ENCODE assay signal across 13 cellular contexts in the genomic region with DNA sequence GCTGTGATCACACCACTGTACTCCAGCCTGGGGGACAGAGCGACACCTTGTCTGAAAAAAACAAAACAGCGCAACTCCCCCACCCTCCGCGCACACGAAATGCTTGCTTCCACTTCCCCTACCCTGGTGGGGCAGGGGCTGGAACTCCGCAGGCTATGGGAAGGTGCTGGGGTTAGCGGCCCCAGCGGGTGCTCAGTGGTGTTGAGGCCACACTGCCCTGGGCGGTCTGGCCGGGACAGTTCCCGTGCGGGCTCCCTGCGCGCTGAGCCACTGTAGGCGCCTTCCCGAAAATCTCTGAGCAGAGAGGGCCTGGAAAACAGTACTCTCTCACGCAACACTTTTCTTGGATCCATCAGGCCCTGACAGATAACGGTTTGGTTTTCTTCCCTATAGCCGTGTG. TPM values are rescaled to one million over a fixed set of nuclear protein-coding genes. Genes with fewer than 3 reads are reported as not detected.
DNase-seq lines count a peak whose midpoint lies in the region; ATAC-seq and TF ChIP-seq lines count a peak whose summit lies in the region.
"Had no signal": no experiment of that assay in that cellular context is flagged by ENCODE, and none has a peak within 500 bp of the region (broad histone marks: within the 10 kb centered on the region; RNA-seq: fewer than 3 reads in every experiment).

No MANE protein-coding gene starts in this region.

- peak overlapping the region; percentile 62 for H3K4me3 Mint-ChIP-seq in neural crest cell
- H3K4me3 Mint-ChIP-seq in type B pancreatic cell, result peak overlapping the region; percentile 65
- H3K4me3 Mint-ChIP-seq: activated T-helper 17 cell treated with anti-CD3 and anti-CD28 coated beads, Interleukin-2, amount 50 U/mL, for 72 hours; CD8-positive, alpha-beta memory T cell had no signal

- H3K27me3 ChIP-seq in SK-N-SH (ENCODE audit: insufficient read depth) (no peaks in the 10 kb centered on the region), heart left ventricle (peaks cover 0 to 23% (median 0%) of the 10 kb centered on the region in 9 donors)

- H3K9me3 ChIP-seq in SK-N-SH, result no peaks in the 10 kb centered on the region
- H3K9me3 ChIP-seq in heart left ventricle, result no peaks in the 10 kb centered on the region

- H3K36me3 ChIP-seq in SK-N-SH (replicated peaks in 1 of 2; ENCODE audit: control insufficient read depth in 1 of 2, insufficient read depth in 2 of 2, low read length in 1 of 2), result no peaks in the 10 kb centered on the region
- H3K36me3 ChIP-seq in heart left ventricle, result no peaks in the 10 kb centered on the region

- peaks cover 9% of the 10 kb centered on the region for H3K27me3 Mint-ChIP-seq in neural crest cell (ENCODE audit: low read depth)
- no peaks in the 10 kb centered on the region for H3K27me3 Mint-ChIP-seq in type B pancreatic cell

- no peak for TF ChIP-seq POLR2A in heart left ventricle (IDR thresholded peaks at IDR 0.05)

- WGBS in SK-N-SH (ENCODE audit: low lambda C conversion rate), result 97% methylated on average over 10 of the region's 19 CpGs
- 87 to 91% (median 89%) methylated on average over 18 to 19 of the region's 19 CpGs for WGBS in heart left ventricle, 4 donors

- H3K9ac ChIP-seq in SK-N-SH, result no peak overlapping the region

- H3K4me1 Mint-ChIP-seq in neural crest cell, result peaks cover 11% of the 10 kb centered on the region
- peaks cover 6% of the 10 kb centered on the region for H3K4me1 Mint-ChIP-seq in type B pancreatic cell (ENCODE audit: unreplicated experiment)
- H3K4me1 Mint-ChIP-seq: activated T-helper 17 cell treated with anti-CD3 and anti-CD28 coated beads, Interleukin-2, amount 50 U/mL, for 72 hours had no signal

- DNase-seq in SK-N-SH (no peak), heart left ventricle (no peak), neural crest cell (ENCODE audit: low read depth, low spot score) (no peak), type B pancreatic cell (ENCODE audit: extremely low spot score, unreplicated experiment) (no peak), NK-92 (lab: John Stamatoyannopoulos, UW; ENCODE audit: unreplicated experiment) (no peak), superior temporal gyrus (ENCODE audit: extremely low spot score) (no peak)
- no peak for DNase-seq in stimulated activated CD4-positive, alpha-beta T cell treated with anti-CD3 and anti-CD28 coated beads, Interleukin-1b, Interleukin-23, amount 100 ng/mL, for 48 hours
- DNase-seq: activated CD4-positive, alpha-beta T cell treated with anti-CD3 and anti-CD28 coated beads, Interleukin-2, amount 50 U/mL, for 4 hours; CD8-positive, alpha-beta memory T cell; NCI-H446 treated with DMSO at 0.1 percent for 48 hours had no signal

- CTCF ChIA-PET in SK-N-SH (lab: Yijun Ruan, JAX), result interaction anchor here (0.9 kb wide), 1 partner anchor 18 kb away, joined by 3 read pairs; no protein-coding TSS in a partner anchor

- TF ChIP-seq RAD21 in SK-N-SH (IDR thresholded peaks at IDR 0.05; ENCODE audit: low read length), result no peak

- no peak for TF ChIP-seq CTCF in SK-N-SH (IDR thresholded peaks at IDR 0.05)
- TF ChIP-seq CTCF in heart left ventricle (IDR thresholded peaks at IDR 0.05), result no peak
- TF ChIP-seq CTCF in neural crest cell (conservative IDR thresholded peaks at IDR 0.05), result no peak
- no peak for TF ChIP-seq CTCF in type B pancreatic cell (conservative IDR thresholded peaks at IDR 0.05)

- intact Hi-C loops in heart left ventricle (cut with DNase I), result no loop called here

- H3K4me3 ChIP-seq in SK-N-SH (ENCODE audit: low read depth in 2 of 2, low read length in 1 of 2) (0 out of 4 replicates have a peak overlapping the region, but pooled peaks of 1 of the 2 experiments have one; percentile 55), heart left ventricle (peak overlapping the region in 5 of 12 donors; percentile 57 to 94 (median 77))

- POLR2A ChIA-PET in SK-N-SH (lab: Yijun Ruan, JAX), result no interaction called here

- H3K9me3 Mint-ChIP-seq in neural crest cell (no peaks in the 10 kb centered on the region), type B pancreatic cell (no peaks in the 10 kb centered on the region)
- H3K9me3 Mint-ChIP-seq: activated T-helper 17 cell treated with anti-CD3 and anti-CD28 coated beads, Interleukin-2, amount 50 U/mL, for 72 hours; CD8-positive, alpha-beta memory T cell had no signal

- H3K27ac ChIP-seq in SK-N-SH (ENCODE audit: low read depth in 2 of 2, low read length in 1 of 2) (peak overlapping the region in 1 of 2 experiments; percentile 66; a peak in 1 of 4 replicates), heart left ventricle (peak overlapping the region in 8 of 12 donors; percentile 83 to 95 (median 88))
- H3K27ac ChIP-seq: 22Rv1 had no signal

- H3K9me2 ChIP-seq in SK-N-SH, result no peaks in the 10 kb centered on the region

- peaks cover 31% of the 10 kb centered on the region for H4K20me1 ChIP-seq in SK-N-SH (ENCODE audit: insufficient read depth)

- peaks cover 34% of the 10 kb centered on the region for H3K79me2 ChIP-seq in SK-N-SH (ENCODE audit: insufficient read depth)

- H3K4me1 ChIP-seq in SK-N-SH (ENCODE audit: control insufficient read depth in 1 of 2, insufficient read depth in 2 of 2, low read depth in 1 of 2, low read length in 1 of 2), result peaks cover 0 to 11% of the 10 kb centered on the region in 2 experiments; a peak in 2 of 4 replicates
- H3K4me1 ChIP-seq in heart left ventricle, result peaks cover 4 to 34% (median 26%) of the 10 kb centered on the region in 12 donors

- no peaks in the 10 kb centered on the region for H3K36me3 Mint-ChIP-seq in neural crest cell (ENCODE audit: low read depth)
- H3K36me3 Mint-ChIP-seq in type B pancreatic cell, result no peaks in the 10 kb centered on the region
- H3K36me3 Mint-ChIP-seq: CD8-positive, alpha-beta memory T cell had no signal

- TF ChIP-seq EP300 in SK-N-SH (IDR thresholded peaks at IDR 0.05; ENCODE audit: borderline replicate concordance in 1 of 2, low read depth in 1 of 2, low read length in 1 of 2), result no peak

- H3F3A ChIP-seq in SK-N-SH (replicated peaks; ENCODE audit: insufficient read depth), result peaks cover 12% of the 10 kb centered on the region

- no peak overlapping the region for H2AFZ ChIP-seq in SK-N-SH (ENCODE audit: low read depth)

- peak overlapping the region; percentile 8 for H3K27ac Mint-ChIP-seq in neural crest cell (ENCODE audit: unreplicated experiment)
- H3K27ac Mint-ChIP-seq in type B pancreatic cell, result no peak overlapping the region
- H3K27ac Mint-ChIP-seq: activated T-helper 17 cell treated with anti-CD3 and anti-CD28 coated beads, Interleukin-2, amount 50 U/mL, for 72 hours; CD8-positive, alpha-beta memory T cell had no signal

- ATAC-seq in SK-N-SH treated with all-trans-retinoic acid at 6 μM for 48 hours, result no peak
- peak in 1 of 4 donors; percentile 4 for ATAC-seq in heart left ventricle
- ATAC-seq: activated T-helper 17 cell treated with anti-CD3 and anti-CD28 coated beads, Interleukin-2, amount 50 U/mL, for 72 hours had no signal

- H3K4me2 ChIP-seq in SK-N-SH, result 0 out of 2 replicates have a peak overlapping the region, but pooled peaks have one; percentile 70

TF ChIP-seq in SK-N-SH, 30 proteins besides CTCF, POLR2A, EP300 and RAD21:
- no peak for TF ChIP-seq ELF1 (IDR thresholded peaks at IDR 0.05)
- TF ChIP-seq, protein P1, sequence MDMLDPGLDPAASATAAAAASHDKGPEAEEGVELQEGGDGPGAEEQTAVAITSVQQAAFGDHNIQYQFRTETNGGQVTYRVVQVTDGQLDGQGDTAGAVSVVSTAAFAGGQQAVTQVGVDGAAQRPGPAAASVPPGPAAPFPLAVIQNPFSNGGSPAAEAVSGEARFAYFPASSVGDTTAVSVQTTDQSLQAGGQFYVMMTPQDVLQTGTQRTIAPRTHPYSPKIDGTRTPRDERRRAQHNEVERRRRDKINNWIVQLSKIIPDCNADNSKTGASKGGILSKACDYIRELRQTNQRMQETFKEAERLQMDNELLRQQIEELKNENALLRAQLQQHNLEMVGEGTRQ (IDR thresholded peaks at IDR 0.05; ENCODE audit: borderline replicate concordance, low read depth, low read length), result no peak

TF ChIP-seq in SK-N-SH treated with all-trans-retinoic acid at 6 μM for 48 hours, 23 proteins besides CTCF, POLR2A, EP300 and RAD21 (continues in another document):
- TF ChIP-seq ZNF8 (CRISPR knock-in tag; IDR thresholded peaks at IDR 0.05) (no peak), TOX (CRISPR knock-in tag; IDR thresholded peaks at IDR 0.05; ENCODE audit: borderline replicate concordance) (no peak), ESRRG (CRISPR knock-in tag; IDR thresholded peaks at IDR 0.05) (no peak)
- TF ChIP-seq, protein P2, sequence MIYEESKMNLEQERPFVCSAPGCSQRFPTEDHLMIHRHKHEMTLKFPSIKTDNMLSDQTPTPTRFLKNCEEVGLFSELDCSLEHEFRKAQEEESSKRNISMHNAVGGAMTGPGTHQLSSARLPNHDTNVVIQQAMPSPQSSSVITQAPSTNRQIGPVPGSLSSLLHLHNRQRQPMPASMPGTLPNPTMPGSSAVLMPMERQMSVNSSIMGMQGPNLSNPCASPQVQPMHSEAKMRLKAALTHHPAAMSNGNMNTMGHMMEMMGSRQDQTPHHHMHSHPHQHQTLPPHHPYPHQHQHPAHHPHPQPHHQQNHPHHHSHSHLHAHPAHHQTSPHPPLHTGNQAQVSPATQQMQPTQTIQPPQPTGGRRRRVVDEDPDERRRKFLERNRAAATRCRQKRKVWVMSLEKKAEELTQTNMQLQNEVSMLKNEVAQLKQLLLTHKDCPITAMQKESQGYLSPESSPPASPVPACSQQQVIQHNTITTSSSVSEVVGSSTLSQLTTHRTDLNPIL (CRISPR knock-in tag; IDR thresholded peaks at IDR 0.05; ENCODE audit: low read depth), result no peak

RNA-seq across cellular contexts. Expression of a gene that starts 1.1 kb away (rescaled TPM):
- polyA plus RNA-seq in SK-N-SH (2012; rRNA removed) (24.1 and 27.7 TPM in 2 replicates), heart left ventricle (1 to 10 TPM; 6.6 to 9.0 TPM)
- polyA plus RNA-seq in SK-N-SH (2012; cell fraction: cytosol; rRNA removed), result 12.2 and 21.8 TPM in 2 replicates
- 20.6 and 31.8 TPM in 2 replicates for polyA plus RNA-seq in SK-N-SH (2012; cell fraction: nucleus; rRNA removed)
- total RNA-seq in heart left ventricle (10 to 100 TPM; 16.3 to 33.3 (median 23.3) TPM), neural crest cell (15.1 and 17.0 TPM in 2 replicates), type B pancreatic cell (ENCODE audit: low replicate concordance) (23.9 and 29.3 TPM in 2 replicates)
- polyA plus RNA-seq: CD8-positive, alpha-beta memory T cell had no signal

RNA-seq across cellular contexts. Expression of a gene that starts 52.3 kb away (rescaled TPM):
- 117 and 133 TPM in 2 replicates for polyA plus RNA-seq in SK-N-SH (2012; rRNA removed)
- 144 and 150 TPM in 2 replicates for polyA plus RNA-seq in SK-N-SH (2012; cell fraction: cytosol; rRNA removed)
- 38.5 and 73.1 TPM in 2 replicates for polyA plus RNA-seq in SK-N-SH (2012; cell fraction: nucleus; rRNA removed)
- 10 to 100 TPM; 40.2 to 62.8 (median 44.3) TPM for total RNA-seq in heart left ventricle
- polyA plus RNA-seq in heart left ventricle, result 10 to 100 TPM; 32.5 to 62.2 TPM
- total RNA-seq in neural crest cell, result 191 and 205 TPM in 2 replicates
- 88.5 and 109 TPM in 2 replicates for total RNA-seq in type B pancreatic cell (ENCODE audit: low replicate concordance)
